ENCODE assay signal across 15 cellular contexts in genomic region chr14:59305231-59305630, GRCh38.
A peak's percentile ranks its signal among the peaks of the same experiment; 100 is the strongest.
DNase-seq lines count a peak whose midpoint lies in the region; ATAC-seq, FAIRE-seq and TF ChIP-seq lines count a peak whose summit lies in the region.
"Had no signal": no experiment of that assay in that cellular context is flagged by ENCODE, and none has a peak within 500 bp of the region (broad histone marks: within the 10 kb centered on the region; RNA-seq: fewer than 3 reads in every experiment).

No MANE protein-coding gene starts in this region.

- TF ChIP-seq POLR2A in IMR-90 (IDR thresholded peaks at IDR 0.05; ENCODE audit: low read depth, low read length) (no peak), H54 (IDR thresholded peaks at IDR 0.05; ENCODE audit: low read depth, low read length) (no peak)

- peak overlapping the region; percentile 69 for H4K5ac ChIP-seq in IMR-90 (ENCODE audit: low read depth, low read length)

- H3K23ac ChIP-seq in IMR-90 (ENCODE audit: low read depth, low read length), result no peak overlapping the region

- H3K56ac ChIP-seq in IMR-90 (ENCODE audit: extremely low read depth, insufficient read depth, low read length), result no peak overlapping the region

- H3K9me3 ChIP-seq in IMR-90 (ENCODE audit: control insufficient read depth, insufficient read depth, low read length), result no peaks in the 10 kb centered on the region
- H3K9me3 ChIP-seq in osteoblast (ENCODE audit: low read depth, low read length), result no peaks in the 10 kb centered on the region
- H3K9me3 ChIP-seq: heart left ventricle had no signal

- peak overlapping the region; percentile 64 for H2BK20ac ChIP-seq in IMR-90 (ENCODE audit: low read depth, low read length)

- FAIRE-seq in H54 (lab: Jason Lieb, UNC), result no peak
- FAIRE-seq: GM12892 had no signal

- no peak for TF ChIP-seq RAD21 in IMR-90 (IDR thresholded peaks at IDR 0.05; ENCODE audit: low read length)

- H2AFZ ChIP-seq in IMR-90 (replicated peaks; ENCODE audit: low read length, poor library complexity), result no peak overlapping the region
- H2AFZ ChIP-seq in osteoblast (ENCODE audit: low read length), result no peak overlapping the region

- peak overlapping the region; percentile 68 for H2BK5ac ChIP-seq in IMR-90 (ENCODE audit: low read depth, low read length, poor library complexity, severe bottlenecking)

- CTCF ChIA-PET in IMR-90 (lab: Yijun Ruan, JAX), result interaction anchor here (0.7 to 1.4 kb wide), 4 partner anchors 9 to 284 kb away, joined by 3 read pairs; no protein-coding TSS in a partner anchor

- POLR2A ChIA-PET in IMR-90 (lab: Charles Lee; ENCODE audit: unreplicated experiment), result no interaction called here

- dilution Hi-C loops in IMR-90 (cut with HindIII; ENCODE audit: low sequenced_read_pairs, unreplicated experiment), result no loop called here

- H3K9ac ChIP-seq in IMR-90 (ENCODE audit: low read depth, low read length), result no peak overlapping the region

- H3K79me1 ChIP-seq in IMR-90 (ENCODE audit: low read depth in 1 of 2, low read length in 2 of 2), result no peaks in the 10 kb centered on the region

- H4K8ac ChIP-seq in IMR-90 (ENCODE audit: low read depth in 2 of 2, low read length in 2 of 2), result peak overlapping the region in 1 of 2 experiments; percentile 10; a peak in 1 of 4 replicates

- no peaks in the 10 kb centered on the region for H3K79me2 ChIP-seq in osteoblast (ENCODE audit: insufficient read depth, low read length)

- H3K27ac ChIP-seq in IMR-90 (ENCODE audit: insufficient read depth, low read length) (peak overlapping the region; percentile 16; the same call in 1 of the 2 replicates), epithelial cell of prostate (peak overlapping the region; percentile 73), osteoblast (ENCODE audit: low read depth, low read length) (peak overlapping the region; percentile 82)

- peak overlapping the region; percentile 57 for H2AK5ac ChIP-seq in IMR-90 (ENCODE audit: low read depth, low read length)

- H2BK15ac ChIP-seq in IMR-90 (ENCODE audit: low read depth, low read length), result peak overlapping the region; percentile 45; the same call in 1 of the 3 replicates

- in situ Hi-C loops in IMR-90 (cut with MboI; ENCODE audit: low sequenced_read_pairs), result no loop called here

- no peak overlapping the region for H2AK9ac ChIP-seq in IMR-90 (replicated peaks; ENCODE audit: low read depth, low read length, poor library complexity)

- no peak overlapping the region for H3K4me3 ChIP-seq in AG09309 (ENCODE audit: control insufficient read depth, low read depth, low read length)
- H3K4me3 ChIP-seq in IMR-90 (ENCODE audit: insufficient read depth, low read depth, low read length), result no peak overlapping the region
- no peak overlapping the region for H3K4me3 ChIP-seq in osteoblast (ENCODE audit: insufficient read depth, low read length)
- H3K4me3 ChIP-seq: ascending aorta, heart left ventricle had no signal

- ATAC-seq in IMR-90 (ENCODE audit: low read depth) (peak; percentile 19), GM18498 (IDR thresholded peaks at IDR 0.05; ENCODE audit: unreplicated experiment) (no peak)
- ATAC-seq: heart left ventricle; natural killer cell treated with Interleukin-12 subunit alpha and Interleukin-12 subunit beta and Interleukin-15 and Interleukin-18, amount 100 ng/mL, for 72 hours had no signal

- 0 out of 2 replicates have a peak overlapping the region, but pooled peaks have one; percentile 7 for H3K14ac ChIP-seq in IMR-90 (replicated peaks; ENCODE audit: low read depth, low read length)

- peak overlapping the region; percentile 77 for H3K18ac ChIP-seq in IMR-90 (ENCODE audit: low read depth, low read length)

- peak overlapping the region; percentile 17 for H2BK120ac ChIP-seq in IMR-90 (ENCODE audit: low read depth, low read length)

- no peaks in the 10 kb centered on the region for H3K36me3 ChIP-seq in IMR-90 (ENCODE audit: control insufficient read depth, insufficient read depth, low read length)
- no peaks in the 10 kb centered on the region for H3K36me3 ChIP-seq in osteoblast (ENCODE audit: insufficient read depth, low read length)
- H3K36me3 ChIP-seq: ascending aorta, heart left ventricle had no signal

- H3K4me2 ChIP-seq in IMR-90 (ENCODE audit: low read depth, low read length), result peak overlapping the region; percentile 44; the same call in 1 of the 2 replicates
- peak overlapping the region; percentile 41 for H3K4me2 ChIP-seq in osteoblast (ENCODE audit: insufficient read depth, low read length)

- H3K9me1 ChIP-seq in IMR-90 (ENCODE audit: insufficient read depth, low read length), result peaks cover 6% of the 10 kb centered on the region; the same call in 1 of the 2 replicates

- no peak overlapping the region; the same call in 1 of the 2 replicates for H4K91ac ChIP-seq in IMR-90 (ENCODE audit: insufficient read depth, low read depth, low read length)

- H3K27me3 ChIP-seq in IMR-90 (ENCODE audit: control insufficient read depth, insufficient read depth, low read length) (no peaks in the 10 kb centered on the region), osteoblast (ENCODE audit: insufficient read depth, low read length) (no peaks in the 10 kb centered on the region)
- H3K27me3 ChIP-seq: ascending aorta, heart left ventricle had no signal

- DNase-seq in AG09309 (ENCODE audit: low read depth), result peak; percentile 52
- peak; percentile 76 for DNase-seq in IMR-90
- no peak for DNase-seq in epithelial cell of prostate (ENCODE audit: low read depth, low spot score)
- DNase-seq in osteoblast (ENCODE audit: insufficient read length, low spot score, missing footprints), result no peak
- DNase-seq in NCI-H526 (lab: John Stamatoyannopoulos, UW), result no peak
- DNase-seq in H54 (ENCODE audit: insufficient read length, low spot score), result no peak
- DNase-seq in NCI-H524 treated with DMSO at 0.1 percent for 48 hours (lab: John Stamatoyannopoulos, UW), result no peak
- DNase-seq: activated CD4-positive, alpha-beta memory T cell treated with anti-CD3 and anti-CD28 coated beads, Interleukin-2, amount 10 ng/mL, durations not matched to agents 7 days and 5 days; heart left ventricle; stimulated activated CD4-positive, alpha-beta T cell treated with anti-CD3 and anti-CD28 coated beads, Interleukin-12 subunit alpha, Interleukin-12 subunit beta, amount 100 ng/mL, for 4 hours; T-helper 9 cell had no signal

- H3K4ac ChIP-seq in IMR-90 (ENCODE audit: low read depth, low read length), result peak overlapping the region; percentile 71

- no TSS peak for BruUV-seq in IMR-90 (replicated peaks; lab: Mats Ljungman, UMichigan)

- intact Hi-C loops in IMR-90 (cut with micrococcal nuclease), result no loop called here

- H4K20me1 ChIP-seq in IMR-90 (ENCODE audit: insufficient read depth, low read length) (no peaks in the 10 kb centered on the region), osteoblast (ENCODE audit: insufficient read depth, low read length) (no peaks in the 10 kb centered on the region)

- TF ChIP-seq CTCF in AG09309 (IDR thresholded peaks at IDR 0.05; ENCODE audit: control insufficient read depth, insufficient read depth, low read depth, low read length, missing control alignments) (no peak), IMR-90 (conservative IDR thresholded peaks at IDR 0.05; ENCODE audit: low read depth, low read length) (no peak), osteoblast (IDR thresholded peaks at IDR 0.05; ENCODE audit: extremely low read depth, low read depth, low read length) (no peak)

- peaks cover 14% of the 10 kb centered on the region for H3K4me1 ChIP-seq in IMR-90 (ENCODE audit: control insufficient read depth, insufficient read depth, low read length)
- H3K4me1 ChIP-seq in osteoblast (ENCODE audit: insufficient read depth, low read length), result peaks cover 41% of the 10 kb centered on the region

TF ChIP-seq in IMR-90, 13 proteins besides CTCF, POLR2A, EP300 and RAD21:
- TF ChIP-seq RFX5 (IDR thresholded peaks at IDR 0.05; ENCODE audit: low read depth, low read length), result no peak
- no peak for TF ChIP-seq CEBPB (IDR thresholded peaks at IDR 0.05; ENCODE audit: low read depth, low read length)
- TF ChIP-seq RCOR1 (IDR thresholded peaks at IDR 0.05; ENCODE audit: insufficient replicate concordance, low read length), result no peak
- no peak for TF ChIP-seq CHD1 (IDR thresholded peaks at IDR 0.05; ENCODE audit: low read depth, low read length)
- TF ChIP-seq SMC3 (IDR thresholded peaks at IDR 0.05; ENCODE audit: low read depth, low read length), result no peak
- no peak for TF ChIP-seq BHLHE40 (IDR thresholded peaks at IDR 0.05; ENCODE audit: low read depth, low read length)
- no peak for TF ChIP-seq MAFK (IDR thresholded peaks at IDR 0.05; ENCODE audit: low read depth, low read length)
- no peak for TF ChIP-seq NFE2L2 (IDR thresholded peaks at IDR 0.05; ENCODE audit: low read depth, low read length)
- TF ChIP-seq, protein P1, sequence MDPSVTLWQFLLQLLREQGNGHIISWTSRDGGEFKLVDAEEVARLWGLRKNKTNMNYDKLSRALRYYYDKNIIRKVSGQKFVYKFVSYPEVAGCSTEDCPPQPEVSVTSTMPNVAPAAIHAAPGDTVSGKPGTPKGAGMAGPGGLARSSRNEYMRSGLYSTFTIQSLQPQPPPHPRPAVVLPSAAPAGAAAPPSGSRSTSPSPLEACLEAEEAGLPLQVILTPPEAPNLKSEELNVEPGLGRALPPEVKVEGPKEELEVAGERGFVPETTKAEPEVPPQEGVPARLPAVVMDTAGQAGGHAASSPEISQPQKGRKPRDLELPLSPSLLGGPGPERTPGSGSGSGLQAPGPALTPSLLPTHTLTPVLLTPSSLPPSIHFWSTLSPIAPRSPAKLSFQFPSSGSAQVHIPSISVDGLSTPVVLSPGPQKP (IDR thresholded peaks at IDR 0.05; ENCODE audit: borderline replicate concordance, low read depth, low read length), result no peak
- TF ChIP-seq, protein P2, sequence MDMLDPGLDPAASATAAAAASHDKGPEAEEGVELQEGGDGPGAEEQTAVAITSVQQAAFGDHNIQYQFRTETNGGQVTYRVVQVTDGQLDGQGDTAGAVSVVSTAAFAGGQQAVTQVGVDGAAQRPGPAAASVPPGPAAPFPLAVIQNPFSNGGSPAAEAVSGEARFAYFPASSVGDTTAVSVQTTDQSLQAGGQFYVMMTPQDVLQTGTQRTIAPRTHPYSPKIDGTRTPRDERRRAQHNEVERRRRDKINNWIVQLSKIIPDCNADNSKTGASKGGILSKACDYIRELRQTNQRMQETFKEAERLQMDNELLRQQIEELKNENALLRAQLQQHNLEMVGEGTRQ (IDR thresholded peaks at IDR 0.05; ENCODE audit: low read depth, low read length), result no peak
- no peak for TF ChIP-seq MAZ (IDR thresholded peaks at IDR 0.05; ENCODE audit: borderline replicate concordance, low read depth, low read length)
- TF ChIP-seq FOS (IDR thresholded peaks at IDR 0.05; ENCODE audit: low read depth, low read length), result no peak
- TF ChIP-seq MXI1 (IDR thresholded peaks at IDR 0.05; ENCODE audit: borderline replicate concordance, low read depth, low read length), result no peak

Comparison
In these comparisons a context has a peak if more than half of its experiments do, and no peak if none do; other contexts are left out.
1. DNase-seq: peak in AG09309 (single experiment) and IMR-90 (single experiment); none in epithelial cell of prostate (single experiment), osteoblast (single experiment), NCI-H526 (0 of 2), H54 (single experiment) and NCI-H524 treated with DMSO at 0.1 percent for 48 hours (single experiment).
2. H3K27ac ChIP-seq: peak in every context shown above with its lines; median percentile 82 in osteoblast; 73 in epithelial cell of prostate; 16 in IMR-90.